18 cellular contexts compared by ENCODE assay signal in genomic region chrX:17405225-17405969, GRCh38. TPM values are rescaled to one million over a fixed set of nuclear protein-coding genes. Genes with fewer than 3 reads are reported as not detected.
A peak's percentile ranks its signal among the peaks of the same experiment; 100 is the strongest.
DNase-seq lines count a peak whose midpoint lies in the region; FAIRE-seq and TF ChIP-seq lines count a peak whose summit lies in the region.
"Had no signal": no experiment of that assay in that cellular context is flagged by ENCODE, and none has a peak within 500 bp of the region (broad histone marks: within the 10 kb centered on the region; RNA-seq: fewer than 3 reads in every experiment).

No MANE protein-coding gene starts in this region.

- H3K4me2 ChIP-seq in Karpas-422 (ENCODE audit: low read depth, low read length, poor library complexity, severe bottlenecking), result no peak overlapping the region

- FAIRE-seq in RCC 7860 (lab: Jason Lieb, UNC), result peak; percentile 99
- FAIRE-seq: A204.1, endometrium had no signal

- H3K9ac ChIP-seq in Karpas-422 (ENCODE audit: low read length), result no peak overlapping the region

- no peak overlapping the region for H2AFZ ChIP-seq in Karpas-422 (ENCODE audit: low read length)

- intact Hi-C loops in testis (cut with DNase I; ENCODE audit: low total_unique reads), result no loop called here

- H4K20me1 ChIP-seq in Karpas-422 (ENCODE audit: insufficient read depth, low read depth, low read length), result no peaks in the 10 kb centered on the region

- TF ChIP-seq CTCF in fibroblast of mammary gland (conservative IDR thresholded peaks at IDR 0.05; ENCODE audit: control insufficient read depth, insufficient read depth, low read depth, low read length) (no peak), testis (IDR thresholded peaks at IDR 0.05) (no peak)

- no peaks in the 10 kb centered on the region for H3K79me2 ChIP-seq in Karpas-422 (ENCODE audit: low read length)

- H3K4me1 ChIP-seq in testis (peaks cover 3% of the 10 kb centered on the region), Karpas-422 (ENCODE audit: low read length) (no peaks in the 10 kb centered on the region)
- H3K4me1 ChIP-seq: heart left ventricle, left lung, Peyer's patch had no signal

- WGBS in testis, 2 donors, result 83 to 92% methylated on average over 5 of the region's 5 CpGs

- no peaks in the 10 kb centered on the region for H3K9me2 ChIP-seq in Karpas-422 (replicated peaks; ENCODE audit: insufficient read depth, low read length)

- TF ChIP-seq POLR2A in testis (IDR thresholded peaks at IDR 0.05), result no peak

- H3K27me3 ChIP-seq in testis (no peaks in the 10 kb centered on the region), Karpas-422 (ENCODE audit: low read length) (no peaks in the 10 kb centered on the region)
- H3K27me3 ChIP-seq: heart left ventricle, left lung, Peyer's patch, tibial artery had no signal

- H3K9me3 ChIP-seq in testis (no peaks in the 10 kb centered on the region), Karpas-422 (ENCODE audit: low read length) (no peaks in the 10 kb centered on the region)
- H3K9me3 ChIP-seq: heart left ventricle, left lung, Peyer's patch, tibial artery had no signal

- peak; percentile 1 for DNase-seq in NCI-H2171 treated with DMSO at 0.1 percent for 48 hours (lab: John Stamatoyannopoulos, UW)
- DNase-seq in NCI-H2171 (lab: John Stamatoyannopoulos, UW), result no peak
- peak; percentile 94 for DNase-seq in RCC 7860 (ENCODE audit: low spot score)
- peak; percentile 7 for DNase-seq in fibroblast of mammary gland (ENCODE audit: low read depth)
- DNase-seq in testis, result no peak
- DNase-seq in NCI-H1436 treated with DMSO at 0.1 percent for 48 hours (lab: John Stamatoyannopoulos, UW), result no peak
- DNase-seq in NCI-H345 treated with DMSO at 0.1 percent for 48 hours (lab: John Stamatoyannopoulos, UW; ENCODE audit: unreplicated experiment), result no peak
- DNase-seq in Karpas-422, result no peak
- DNase-seq: activated CD4-positive, CD25-positive, alpha-beta regulatory T cell treated with anti-CD3 and anti-CD28 coated beads, Interleukin-2, amount 50 U/mL, for 72 hours; heart left ventricle; KBM-7; left lung; naive thymus-derived CD8-positive, alpha-beta T cell; NCI-H1436; Peyer's patch; tibial artery had no signal

- no peak overlapping the region for H3K4me3 ChIP-seq in fibroblast of mammary gland (ENCODE audit: control insufficient read depth, low read depth, low read length)
- no peak overlapping the region for H3K4me3 ChIP-seq in testis
- no peak overlapping the region for H3K4me3 ChIP-seq in Karpas-422 (ENCODE audit: low read length)
- H3K4me3 ChIP-seq: heart left ventricle, left lung, Peyer's patch, tibial artery had no signal

- H3K27ac ChIP-seq in testis (no peak overlapping the region), Karpas-422 (ENCODE audit: low read length) (no peak overlapping the region)
- H3K27ac ChIP-seq: heart left ventricle, left lung, Peyer's patch had no signal

- H3K36me3 ChIP-seq in testis (ENCODE audit: low read depth, missing control alignments) (no peaks in the 10 kb centered on the region), Karpas-422 (ENCODE audit: insufficient read depth, low read length) (no peaks in the 10 kb centered on the region)
- H3K36me3 ChIP-seq: heart left ventricle, left lung, Peyer's patch, tibial artery had no signal

RNA-seq across cellular contexts. Expression of gene NHS, which starts 30.4 kb away (rescaled TPM):
- total RNA-seq in testis, result 10 to 100 TPM; 21.8 to 25.7 TPM
- 4.8 TPM for polyA plus RNA-seq in testis (ENCODE audit: insufficient read depth, low read depth, low replicate concordance)
- 0.15 TPM in 1 of 2 replicates, not detected in the other for total RNA-seq in Karpas-422 (2014; rRNA removed; shearing (Covaris generic); ENCODE audit: low replicate concordance)
- total RNA-seq: naive thymus-derived CD8-positive, alpha-beta T cell had no signal

Comparison
In these comparisons a context has a peak if more than half of its experiments do, and no peak if none do; other contexts are left out.
1. DNase-seq: peak in NCI-H2171 treated with DMSO at 0.1 percent for 48 hours (single experiment), RCC 7860 (single experiment) and fibroblast of mammary gland (single experiment); none in NCI-H2171 (single experiment), testis (single experiment), NCI-H1436 treated with DMSO at 0.1 percent for 48 hours (single experiment), NCI-H345 treated with DMSO at 0.1 percent for 48 hours (single experiment) and Karpas-422 (single experiment).
2. RNA of gene NHS, which starts 30.4 kb away (total RNA-seq): 21.8 to 25.7 TPM in testis; 0.15 TPM in Karpas-422; every median in the first group is over 10 times any median in the second.